Comparison of ENCODE assay signal across 8 cellular contexts in the genomic region with DNA sequence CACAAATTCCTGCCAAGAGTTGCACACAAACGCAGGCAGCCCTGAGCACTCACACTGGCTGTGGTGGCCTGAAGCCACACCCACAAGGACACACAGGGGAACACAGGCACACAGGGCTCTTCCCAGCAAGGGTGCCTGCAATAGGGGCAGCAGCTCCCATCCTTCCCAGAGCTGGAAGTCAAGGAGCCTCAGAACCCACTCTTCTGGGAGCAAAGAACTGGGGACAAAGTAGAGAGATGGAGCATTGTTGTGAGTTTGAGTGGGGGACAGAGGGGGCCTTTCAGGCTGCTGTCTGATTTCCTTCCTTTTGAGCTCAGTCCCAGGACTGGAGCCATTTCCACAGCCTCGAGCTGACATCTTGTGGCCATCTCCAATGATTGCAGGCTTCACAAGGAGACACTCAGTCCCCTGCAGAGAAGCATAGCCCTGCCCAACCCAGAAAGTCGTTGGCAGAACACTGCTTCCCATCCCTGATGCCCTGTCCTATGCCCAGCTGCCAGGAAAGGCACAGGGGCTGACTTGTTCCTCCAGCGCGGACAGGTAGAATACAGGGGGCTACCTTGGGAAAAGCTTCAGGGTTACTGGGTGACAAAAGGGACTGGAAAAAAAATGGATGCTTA. TPM values are rescaled to one million over a fixed set of nuclear protein-coding genes. Genes with fewer than 3 reads are reported as not detected.
DNase-seq lines count a peak whose midpoint lies in the region; ATAC-seq and TF ChIP-seq lines count a peak whose summit lies in the region.

No MANE protein-coding gene starts in this region.

- ATAC-seq in activated B cell treated with CpG ODN at 0.5 μM for 24 hours (ENCODE audit: low read depth) (peak; percentile 77), foreskin keratinocyte (peak; percentile 77), GM18909 (IDR thresholded peaks at IDR 0.05; ENCODE audit: poor library complexity, unreplicated experiment) (no peak)

- H3K27me3 ChIP-seq in foreskin keratinocyte (peaks cover 83% of the 10 kb centered on the region), osteoblast (ENCODE audit: insufficient read depth, low read length) (peaks cover 4% of the 10 kb centered on the region)

- no peaks in the 10 kb centered on the region for H3K79me2 ChIP-seq in osteoblast (ENCODE audit: insufficient read depth, low read length)

- no peak overlapping the region for H3K4me3 Mint-ChIP-seq in activated B cell treated with CpG ODN at 0.5 μM for 24 hours

- no peak overlapping the region for H3K4me2 ChIP-seq in osteoblast (ENCODE audit: insufficient read depth, low read length)

- H3K4me1 ChIP-seq in foreskin keratinocyte = no peaks in the 10 kb centered on the region
- peaks cover 19% of the 10 kb centered on the region for H3K4me1 ChIP-seq in osteoblast (ENCODE audit: insufficient read depth, low read length)

- H3K9me3 Mint-ChIP-seq in activated B cell treated with CpG ODN at 0.5 μM for 24 hours = no peaks in the 10 kb centered on the region

- no peaks in the 10 kb centered on the region for H3K4me1 Mint-ChIP-seq in activated B cell treated with CpG ODN at 0.5 μM for 24 hours

- TF ChIP-seq CTCF in AG10803 (conservative IDR thresholded peaks at IDR 0.05; ENCODE audit: low read length) (peak; percentile 93), GM12865 (IDR thresholded peaks at IDR 0.05; ENCODE audit: insufficient read depth, low read depth, low read length, missing control alignments) (peak; percentile 55), activated B cell treated with CpG ODN at 0.5 μM for 24 hours (IDR thresholded peaks at IDR 0.05) (no peak), foreskin keratinocyte (conservative IDR thresholded peaks at IDR 0.05) (peak; percentile 78), osteoblast (IDR thresholded peaks at IDR 0.05; ENCODE audit: extremely low read depth, low read depth, low read length) (peak; percentile 84)

- H3K27ac Mint-ChIP-seq in activated B cell treated with CpG ODN at 0.5 μM for 24 hours = no peak overlapping the region

- no peaks in the 10 kb centered on the region for H3K9me3 ChIP-seq in osteoblast (ENCODE audit: low read depth, low read length)

- H3K4me3 ChIP-seq in AG10803 (ENCODE audit: low read length) (no peak overlapping the region), GM12865 (ENCODE audit: low read depth, low read length) (no peak overlapping the region), osteoblast (ENCODE audit: insufficient read depth, low read length) (no peak overlapping the region)

- CTCF ChIA-PET in activated B cell treated with CpG ODN at 0.5 μM for 24 hours (lab: Charles Lee) = interaction anchor here (0.7 to 1.4 kb wide), 7 partner anchors 9 to 444 kb away, joined by 3 to 6 read pairs (median 4); no protein-coding TSS in a partner anchor

- peaks cover 11% of the 10 kb centered on the region for H3K27me3 Mint-ChIP-seq in activated B cell treated with CpG ODN at 0.5 μM for 24 hours

- POLR2A ChIA-PET in activated B cell treated with CpG ODN at 0.5 μM for 24 hours (lab: Charles Lee) = no interaction called here

- DNase-seq in AG10803 (ENCODE audit: low read depth) = peak; percentile 69
- peak; percentile 58 for DNase-seq in GM12865 (ENCODE audit: low read depth)
- DNase-seq in NCI-H2107 (lab: John Stamatoyannopoulos, UW) = peak; percentile 34
- DNase-seq in activated B cell treated with CpG ODN at 0.5 μM for 24 hours = no peak
- DNase-seq in foreskin keratinocyte = peak; percentile 22 to 52
- peak; percentile 96 for DNase-seq in osteoblast (ENCODE audit: insufficient read length, low spot score, missing footprints)
- no peak for DNase-seq in NCI-H774 (lab: John Stamatoyannopoulos, UW)

- no peak overlapping the region for H3K27ac ChIP-seq in foreskin keratinocyte
- no peak overlapping the region for H3K27ac ChIP-seq in osteoblast (ENCODE audit: low read depth, low read length)

- no peaks in the 10 kb centered on the region for H3K36me3 ChIP-seq in osteoblast (ENCODE audit: insufficient read depth, low read length)

- H4K20me1 ChIP-seq in osteoblast (ENCODE audit: insufficient read depth, low read length) = no peaks in the 10 kb centered on the region

- peak overlapping the region; percentile 40 for H2AFZ ChIP-seq in osteoblast (ENCODE audit: low read length)

- H3K36me3 Mint-ChIP-seq in activated B cell treated with CpG ODN at 0.5 μM for 24 hours (ENCODE audit: low read depth) = no peaks in the 10 kb centered on the region

- intact Hi-C loops in activated B cell treated with CpG ODN at 0.5 μM for 24 hours (cut with micrococcal nuclease) = loop anchor here (1.0 to 10.0 kb wide), 3 partner anchors 134 to 316 kb away; a partner anchor contains a TSS

RNA-seq across cellular contexts. Expression of a gene that starts 34.4 kb away (rescaled TPM):
- total RNA-seq in activated B cell treated with CpG ODN at 0.5 μM for 24 hours = 29.9 and 35.5 TPM in 2 replicates
- total RNA-seq in foreskin keratinocyte = 17.7 and 19.3 TPM in 2 replicates
- 2.8 and 3.9 TPM in 2 replicates for polyA plus RNA-seq in foreskin keratinocyte
- total RNA-seq in osteoblast = 39.1 and 43.0 TPM in 2 replicates

Comparison
In these comparisons a context has a peak if more than half of its experiments do, and no peak if none do; other contexts are left out.
1. DNase-seq: peak in AG10803 (single experiment), GM12865 (single experiment), NCI-H2107 (single experiment), foreskin keratinocyte (2 of 2) and osteoblast (single experiment); none in activated B cell treated with CpG ODN at 0.5 μM for 24 hours (single experiment) and NCI-H774 (single experiment).